Comparison of ENCODE assay signal across 31 cellular contexts in the genomic region with DNA sequence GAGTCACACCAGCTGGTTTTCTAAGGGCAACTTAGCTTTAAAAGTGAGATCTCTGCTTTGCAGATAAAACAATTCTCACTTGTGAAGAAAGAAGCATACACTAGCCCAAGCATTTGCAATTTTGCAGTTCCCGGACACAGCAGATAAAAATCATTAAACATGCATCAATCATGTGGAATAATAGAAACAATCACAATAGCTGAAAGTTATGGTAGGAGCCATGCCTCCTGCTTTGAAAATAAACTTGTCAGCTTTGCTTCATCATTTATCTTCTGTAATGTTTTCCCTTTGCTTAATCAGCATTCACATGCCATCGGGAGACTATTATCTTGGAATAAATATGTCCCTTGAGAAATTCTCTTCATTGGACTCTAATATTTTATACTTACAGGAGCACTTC.
DNase-seq lines count a peak whose midpoint lies in the region; ATAC-seq, FAIRE-seq and TF ChIP-seq lines count a peak whose summit lies in the region.
"Had no signal": no experiment of that assay in that cellular context is flagged by ENCODE, and none has a peak within 500 bp of the region (broad histone marks: within the 10 kb centered on the region; RNA-seq: fewer than 3 reads in every experiment).

No MANE protein-coding gene starts in this region.

- H3K9me3 ChIP-seq in astrocyte (ENCODE audit: insufficient read depth, low read depth, low read length), result peaks cover 6% of the 10 kb centered on the region
- H3K9me3 ChIP-seq in upper lobe of right lung, result no peaks in the 10 kb centered on the region

- H3K9me3 Mint-ChIP-seq in astrocyte (ENCODE audit: unreplicated experiment), result peaks cover 2% of the 10 kb centered on the region

- H4K20me1 ChIP-seq in astrocyte (ENCODE audit: insufficient read depth, low read length), result no peaks in the 10 kb centered on the region

- TF ChIP-seq POLR2A in H54 (IDR thresholded peaks at IDR 0.05; ENCODE audit: low read depth, low read length), result no peak

- no peak overlapping the region for H3K4me3 Mint-ChIP-seq in astrocyte (ENCODE audit: unreplicated experiment)
- H3K4me3 Mint-ChIP-seq: B cell; CD8-positive, alpha-beta T cell had no signal

- H3K36me3 ChIP-seq in astrocyte (ENCODE audit: insufficient read depth, low read length) (no peaks in the 10 kb centered on the region), upper lobe of right lung (no peaks in the 10 kb centered on the region)
- H3K36me3 ChIP-seq: MG63, SJCRH30 had no signal

- no peak overlapping the region for H3K9ac ChIP-seq in astrocyte (ENCODE audit: low read length)

- H3K4me2 ChIP-seq in astrocyte (ENCODE audit: low read length), result no peak overlapping the region
- H3K4me2 ChIP-seq: A549 had no signal

- H3K27ac ChIP-seq in astrocyte (ENCODE audit: low read depth, low read length) (no peak overlapping the region), upper lobe of right lung (no peak overlapping the region), dorsolateral prefrontal cortex (no peak overlapping the region)
- H3K27ac ChIP-seq: A549, C4-2B, SJCRH30 had no signal

- no peak overlapping the region for H2AFZ ChIP-seq in astrocyte (ENCODE audit: low read depth, low read length)

- no peak overlapping the region for H3K4me3 ChIP-seq in astrocyte (ENCODE audit: insufficient read depth, low read depth, low read length)
- H3K4me3 ChIP-seq in fibroblast of the aortic adventitia (ENCODE audit: low read depth, low read length), result no peak overlapping the region
- H3K4me3 ChIP-seq in upper lobe of right lung, result no peak overlapping the region
- no peak overlapping the region for H3K4me3 ChIP-seq in dorsolateral prefrontal cortex
- H3K4me3 ChIP-seq: A549, GM12878, MG63, SJCRH30 had no signal

- H3K4me1 Mint-ChIP-seq in astrocyte (ENCODE audit: low read depth, unreplicated experiment), result peaks cover 2% of the 10 kb centered on the region
- H3K4me1 Mint-ChIP-seq: B cell had no signal

- intact Hi-C loops in upper lobe of right lung (cut with DNase I), result no loop called here
- intact Hi-C loops in dorsolateral prefrontal cortex (cut with DNase I), result no loop called here

- DNase-seq in H54 (ENCODE audit: insufficient read length, low spot score), result no peak
- DNase-seq in astrocyte (ENCODE audit: low read depth), result peak; percentile 65
- peak; percentile 87 for DNase-seq in fibroblast of the aortic adventitia (ENCODE audit: low read depth)
- DNase-seq in upper lobe of right lung, result no peak
- DNase-seq in HPDE6-E6E7 (ENCODE audit: extremely low spot score), result no peak
- no peak for DNase-seq in urothelium cell line (ENCODE audit: low spot score)
- no peak for DNase-seq in dorsolateral prefrontal cortex
- DNase-seq: Caco-2; CD8-positive, alpha-beta T cell; DMS 273 treated with DMSO at 0.1 percent for 48 hours; DMS79; EL; GDM1; IMR-90; KG1; MG63; NCI-H1105 treated with DMSO at 0.1 percent for 48 hours; NCI-H146; NCI-H1930; NCI-H2107; NCI-H524; NCI-H748 treated with DMSO at 0.1 percent for 48 hours; SJCRH30 had no signal

- TF ChIP-seq CTCF in astrocyte (IDR thresholded peaks at IDR 0.05; ENCODE audit: insufficient read depth, low read depth, low read length) (no peak), fibroblast of the aortic adventitia (IDR thresholded peaks at IDR 0.05; ENCODE audit: insufficient read depth, low read length) (no peak), upper lobe of right lung (IDR thresholded peaks at IDR 0.05) (no peak), dorsolateral prefrontal cortex (IDR thresholded peaks at IDR 0.05 in 54 of 56, conservative IDR thresholded peaks at IDR 0.05 in 2 of 56; ENCODE audit: low read depth in 1 of 56, partially characterized antibody in 56 of 56) (no peak)

- H3K27me3 Mint-ChIP-seq in astrocyte (ENCODE audit: low read depth, unreplicated experiment), result no peaks in the 10 kb centered on the region

- no peaks in the 10 kb centered on the region for H3K27me3 ChIP-seq in astrocyte (ENCODE audit: insufficient read depth, low read length)
- H3K27me3 ChIP-seq in upper lobe of right lung, result no peaks in the 10 kb centered on the region
- H3K27me3 ChIP-seq in dorsolateral prefrontal cortex, result peaks cover 0 to 3% (median 0%) of the 10 kb centered on the region in 45 donors
- H3K27me3 ChIP-seq: MG63, SJCRH30 had no signal

- H3K4me1 ChIP-seq in astrocyte (ENCODE audit: insufficient read depth, low read length) (no peaks in the 10 kb centered on the region), upper lobe of right lung (peaks cover 5% of the 10 kb centered on the region)
- H3K4me1 ChIP-seq: A549, SJCRH30 had no signal

- FAIRE-seq in H54 (lab: Jason Lieb, UNC) (peak; percentile 80), astrocyte (lab: Jason Lieb, UNC) (no peak), urothelium cell line (lab: Jason Lieb, UNC) (no peak)
- FAIRE-seq: A549, GM12878, H1, HTR-8/SVneo had no signal

- H3K36me3 Mint-ChIP-seq in astrocyte (ENCODE audit: low read depth, unreplicated experiment), result no peaks in the 10 kb centered on the region
- H3K36me3 Mint-ChIP-seq: CD8-positive, alpha-beta T cell had no signal

- H3K27ac Mint-ChIP-seq in astrocyte (ENCODE audit: unreplicated experiment), result no peak overlapping the region
- H3K27ac Mint-ChIP-seq: B cell; CD8-positive, alpha-beta T cell had no signal

- ATAC-seq in upper lobe of right lung, result no peak
- ATAC-seq: A549; CD8-positive, alpha-beta T cell; GM12878; HCT116; Right ventricle myocardium inferior had no signal

- no peaks in the 10 kb centered on the region for H3K79me2 ChIP-seq in astrocyte (ENCODE audit: insufficient read depth, low read length)

Comparison
In these comparisons a context has a peak if more than half of its experiments do, and no peak if none do; other contexts are left out.
1. DNase-seq: peak in astrocyte (single experiment) and fibroblast of the aortic adventitia (single experiment); none in H54 (single experiment), upper lobe of right lung (single experiment), HPDE6-E6E7 (single experiment), urothelium cell line (single experiment) and dorsolateral prefrontal cortex (0 of 10).